Comparison of ENCODE assay signal across 11 cellular contexts in the genomic region with DNA sequence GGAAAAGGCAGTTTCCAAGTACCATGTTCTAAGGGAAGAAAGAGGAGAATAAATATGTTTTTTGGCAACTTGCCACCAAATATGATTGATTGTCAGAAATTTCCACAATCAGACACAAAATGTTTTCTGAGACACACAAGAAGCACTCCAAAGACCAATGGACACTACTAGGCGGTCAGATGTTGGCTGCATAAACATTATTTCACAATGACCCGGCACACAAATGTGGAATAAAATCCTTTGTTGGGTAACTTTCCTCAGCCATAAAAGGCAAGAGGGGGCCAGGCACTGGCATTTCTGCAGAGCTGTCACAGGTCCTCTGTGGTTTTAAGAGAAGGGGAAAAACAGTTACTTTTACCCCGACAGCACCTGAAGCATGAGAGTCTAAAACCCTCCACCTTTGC. TPM values are rescaled to one million over a fixed set of nuclear protein-coding genes. Genes with fewer than 3 reads are reported as not detected.
DNase-seq lines count a peak whose midpoint lies in the region; ATAC-seq, FAIRE-seq and TF ChIP-seq lines count a peak whose summit lies in the region.
"Had no signal": no experiment of that assay in that cellular context is flagged by ENCODE, and none has a peak within 500 bp of the region (broad histone marks: within the 10 kb centered on the region; RNA-seq: fewer than 3 reads in every experiment).

No MANE protein-coding gene starts in this region.

- no peak overlapping the region for H3K9ac ChIP-seq in astrocyte (ENCODE audit: low read length)

- no peak for DNase-seq in activated naive CD4-positive, alpha-beta T cell treated with anti-CD3 and anti-CD28 coated beads, Interleukin-2, amount 10 ng/mL, durations not matched to agents 7 days and 5 days
- no peak for DNase-seq in activated naive CD4-positive, alpha-beta T cell treated with Interleukin-2 at 50 U/mL for 16 hours
- DNase-seq in astrocyte (ENCODE audit: low read depth) (peak; percentile 43), lower lobe of right lung (no peak), upper lobe of right lung (peak; percentile 55)
- no peak for DNase-seq in activated CD4-positive, alpha-beta T cell treated with anti-CD3 and anti-CD28 coated beads, Interleukin-2, amount 10 ng/mL, durations not matched to agents 24 days and 14 days
- DNase-seq: NCI-H446 treated with DMSO at 0.1 percent for 48 hours had no signal

- no peak overlapping the region for H2AFZ ChIP-seq in astrocyte (ENCODE audit: low read depth, low read length)

- peaks cover 22% of the 10 kb centered on the region for H3K4me1 Mint-ChIP-seq in activated naive CD4-positive, alpha-beta T cell treated with anti-CD3 and anti-CD28 coated beads, Interleukin-2, amount 10 ng/mL, durations not matched to agents 7 days and 5 days
- H3K4me1 Mint-ChIP-seq in astrocyte (ENCODE audit: low read depth, unreplicated experiment): peaks cover 33% of the 10 kb centered on the region
- peaks cover 13% of the 10 kb centered on the region for H3K4me1 Mint-ChIP-seq in activated CD4-positive, alpha-beta T cell treated with anti-CD3 and anti-CD28 coated beads, Interleukin-2, amount 10 ng/mL, durations not matched to agents 24 days and 14 days

- no peaks in the 10 kb centered on the region for H3K27me3 Mint-ChIP-seq in activated naive CD4-positive, alpha-beta T cell treated with anti-CD3 and anti-CD28 coated beads, Interleukin-2, amount 10 ng/mL, durations not matched to agents 7 days and 5 days
- no peaks in the 10 kb centered on the region for H3K27me3 Mint-ChIP-seq in astrocyte (ENCODE audit: low read depth, unreplicated experiment)
- H3K27me3 Mint-ChIP-seq in activated CD4-positive, alpha-beta T cell treated with anti-CD3 and anti-CD28 coated beads, Interleukin-2, amount 10 ng/mL, durations not matched to agents 24 days and 14 days: no peaks in the 10 kb centered on the region

- FAIRE-seq in astrocyte (lab: Jason Lieb, UNC): no peak

- H3K4me2 ChIP-seq in astrocyte (ENCODE audit: low read length): no peak overlapping the region

- H4K20me1 ChIP-seq in astrocyte (ENCODE audit: insufficient read depth, low read length): peaks cover 21% of the 10 kb centered on the region

- intact Hi-C loops in lower lobe of right lung (cut with DNase I) (no loop called here), upper lobe of right lung (cut with DNase I) (no loop called here)
- intact Hi-C loops in activated CD4-positive, alpha-beta T cell treated with anti-CD3 and anti-CD28 coated beads, Interleukin-2, amount 10 ng/mL, durations not matched to agents 24 days and 14 days (cut with micrococcal nuclease): no loop called here

- peak; percentile 61 to 65 for ATAC-seq in lower lobe of right lung
- ATAC-seq in upper lobe of right lung: peak; percentile 59
- ATAC-seq in HG02571 (IDR thresholded peaks at IDR 0.05; ENCODE audit: unreplicated experiment): no peak
- no peak for ATAC-seq in HG03520 (IDR thresholded peaks at IDR 0.05; ENCODE audit: unreplicated experiment)

- TF ChIP-seq CTCF in astrocyte (IDR thresholded peaks at IDR 0.05; ENCODE audit: insufficient read depth, low read depth, low read length) (no peak), lower lobe of right lung (IDR thresholded peaks at IDR 0.05) (no peak), upper lobe of right lung (IDR thresholded peaks at IDR 0.05) (no peak)

- H3K9me3 Mint-ChIP-seq in activated naive CD4-positive, alpha-beta T cell treated with anti-CD3 and anti-CD28 coated beads, Interleukin-2, amount 10 ng/mL, durations not matched to agents 7 days and 5 days: no peaks in the 10 kb centered on the region
- H3K9me3 Mint-ChIP-seq in astrocyte (ENCODE audit: unreplicated experiment): no peaks in the 10 kb centered on the region
- H3K9me3 Mint-ChIP-seq in activated CD4-positive, alpha-beta T cell treated with anti-CD3 and anti-CD28 coated beads, Interleukin-2, amount 10 ng/mL, durations not matched to agents 24 days and 14 days: no peaks in the 10 kb centered on the region
- H3K9me3 Mint-ChIP-seq: activated T-helper 1 cell treated with anti-CD3 and anti-CD28 coated beads, Interleukin-12 subunit alpha, Interleukin-12 subunit beta, Interleukin-2, Interleukin-4 antibody, amounts not matched to agents 30 ng/mL and 10 ng/mL and 1 ng/mL, durations not matched to agents 14 hours and 24 hours and 36 hours had no signal

- H3K36me3 ChIP-seq in astrocyte (ENCODE audit: insufficient read depth, low read length): peaks cover 22% of the 10 kb centered on the region
- H3K36me3 ChIP-seq in lower lobe of right lung: peaks cover 65% of the 10 kb centered on the region
- H3K36me3 ChIP-seq in upper lobe of right lung: peaks cover 50% of the 10 kb centered on the region

- no peaks in the 10 kb centered on the region for H3K79me2 ChIP-seq in astrocyte (ENCODE audit: insufficient read depth, low read length)

- H3K27ac ChIP-seq in astrocyte (ENCODE audit: low read depth, low read length): no peak overlapping the region
- H3K27ac ChIP-seq in lower lobe of right lung: peak overlapping the region; percentile 59
- H3K27ac ChIP-seq in upper lobe of right lung: peak overlapping the region; percentile 65

- H3K9me3 ChIP-seq in astrocyte (ENCODE audit: insufficient read depth, low read depth, low read length) (no peaks in the 10 kb centered on the region), lower lobe of right lung (no peaks in the 10 kb centered on the region), upper lobe of right lung (no peaks in the 10 kb centered on the region)

- H3K4me1 ChIP-seq in astrocyte (ENCODE audit: insufficient read depth, low read length) (peaks cover 25% of the 10 kb centered on the region), lower lobe of right lung (peaks cover 36% of the 10 kb centered on the region), upper lobe of right lung (peaks cover 40% of the 10 kb centered on the region)

- peaks cover 30% of the 10 kb centered on the region for H3K36me3 Mint-ChIP-seq in activated naive CD4-positive, alpha-beta T cell treated with anti-CD3 and anti-CD28 coated beads, Interleukin-2, amount 10 ng/mL, durations not matched to agents 7 days and 5 days
- peaks cover 31% of the 10 kb centered on the region for H3K36me3 Mint-ChIP-seq in astrocyte (ENCODE audit: low read depth, unreplicated experiment)
- peaks cover 39% of the 10 kb centered on the region for H3K36me3 Mint-ChIP-seq in activated CD4-positive, alpha-beta T cell treated with anti-CD3 and anti-CD28 coated beads, Interleukin-2, amount 10 ng/mL, durations not matched to agents 24 days and 14 days (ENCODE audit: low read depth)

- CTCF ChIA-PET in activated naive CD4-positive, alpha-beta T cell treated with anti-CD3 and anti-CD28 coated beads, Interleukin-2, amount 10 ng/mL, durations not matched to agents 7 days and 5 days (lab: Charles Lee): interaction anchor here (1.9 kb wide), 1 partner anchor 171 kb away, joined by 10 read pairs; no protein-coding TSS in a partner anchor

- H3K27me3 ChIP-seq in astrocyte (ENCODE audit: insufficient read depth, low read length): no peaks in the 10 kb centered on the region
- no peaks in the 10 kb centered on the region for H3K27me3 ChIP-seq in lower lobe of right lung (ENCODE audit: low read depth)
- no peaks in the 10 kb centered on the region for H3K27me3 ChIP-seq in upper lobe of right lung

- no peak overlapping the region for H3K4me3 Mint-ChIP-seq in activated naive CD4-positive, alpha-beta T cell treated with anti-CD3 and anti-CD28 coated beads, Interleukin-2, amount 10 ng/mL, durations not matched to agents 7 days and 5 days
- no peak overlapping the region for H3K4me3 Mint-ChIP-seq in astrocyte (ENCODE audit: unreplicated experiment)
- no peak overlapping the region for H3K4me3 Mint-ChIP-seq in activated CD4-positive, alpha-beta T cell treated with anti-CD3 and anti-CD28 coated beads, Interleukin-2, amount 10 ng/mL, durations not matched to agents 24 days and 14 days
- H3K4me3 Mint-ChIP-seq: activated T-helper 1 cell treated with anti-CD3 and anti-CD28 coated beads, Interleukin-12 subunit alpha, Interleukin-12 subunit beta, Interleukin-2, Interleukin-4 antibody, amounts not matched to agents 30 ng/mL and 10 ng/mL and 1 ng/mL, durations not matched to agents 14 hours and 24 hours and 36 hours had no signal

- no peak overlapping the region for H3K4me3 ChIP-seq in astrocyte (ENCODE audit: insufficient read depth, low read depth, low read length)
- H3K4me3 ChIP-seq in lower lobe of right lung: no peak overlapping the region
- no peak overlapping the region for H3K4me3 ChIP-seq in upper lobe of right lung
- H3K4me3 ChIP-seq: lung had no signal

- H3K27ac Mint-ChIP-seq in activated naive CD4-positive, alpha-beta T cell treated with anti-CD3 and anti-CD28 coated beads, Interleukin-2, amount 10 ng/mL, durations not matched to agents 7 days and 5 days: peak overlapping the region; percentile 58
- H3K27ac Mint-ChIP-seq in astrocyte (ENCODE audit: unreplicated experiment): no peak overlapping the region
- H3K27ac Mint-ChIP-seq in activated CD4-positive, alpha-beta T cell treated with anti-CD3 and anti-CD28 coated beads, Interleukin-2, amount 10 ng/mL, durations not matched to agents 24 days and 14 days: no peak overlapping the region
- H3K27ac Mint-ChIP-seq: activated T-helper 1 cell treated with anti-CD3 and anti-CD28 coated beads, Interleukin-12 subunit alpha, Interleukin-12 subunit beta, Interleukin-2, Interleukin-4 antibody, amounts not matched to agents 30 ng/mL and 10 ng/mL and 1 ng/mL, durations not matched to agents 14 hours and 24 hours and 36 hours had no signal

RNA-seq across cellular contexts. Expression of a gene that starts 12.9 kb away (rescaled TPM):
- total RNA-seq in astrocyte (8.2 and 8.6 TPM in 2 replicates), lower lobe of right lung (9.1 TPM), upper lobe of right lung (11.7 TPM)
- 4.8 and 6.1 TPM in 2 replicates for total RNA-seq in activated CD4-positive, alpha-beta T cell treated with anti-CD3 and anti-CD28 coated beads, Interleukin-2, amount 10 ng/mL, durations not matched to agents 24 days and 14 days

RNA-seq across cellular contexts. Expression of a gene that starts 37.4 kb away (rescaled TPM):
- total RNA-seq in astrocyte: 5.7 and 7.4 TPM in 2 replicates
- 15.6 TPM for total RNA-seq in lower lobe of right lung
- total RNA-seq in upper lobe of right lung: 11.9 TPM
- 8.5 and 8.8 TPM in 2 replicates for total RNA-seq in activated CD4-positive, alpha-beta T cell treated with anti-CD3 and anti-CD28 coated beads, Interleukin-2, amount 10 ng/mL, durations not matched to agents 24 days and 14 days

Comparison
In these comparisons a context has a peak if more than half of its experiments do, and no peak if none do; other contexts are left out.
1. DNase-seq: peak in astrocyte (single experiment) and upper lobe of right lung (single experiment); none in activated naive CD4-positive, alpha-beta T cell treated with anti-CD3 and anti-CD28 coated beads, Interleukin-2, amount 10 ng/mL, durations not matched to agents 7 days and 5 days (single experiment), activated naive CD4-positive, alpha-beta T cell treated with Interleukin-2 at 50 U/mL for 16 hours (single experiment), lower lobe of right lung (single experiment) and activated CD4-positive, alpha-beta T cell treated with anti-CD3 and anti-CD28 coated beads, Interleukin-2, amount 10 ng/mL, durations not matched to agents 24 days and 14 days (single experiment).
2. ATAC-seq: peak in lower lobe of right lung (2 of 2) and upper lobe of right lung (single experiment); none in HG02571 (single experiment) and HG03520 (single experiment).